8 cellular contexts compared by ENCODE assay signal in genomic region chr1:184974086-184974836, GRCh38. TPM values are rescaled to one million over a fixed set of nuclear protein-coding genes. Genes with fewer than 3 reads are reported as not detected.
DNase-seq lines count a peak whose midpoint lies in the region; ATAC-seq and TF ChIP-seq lines count a peak whose summit lies in the region.

NIBAN1 (minus strand) TSS chr1:184974508; CDS start chr1:184974356, 152 bp downstream.

- 0 to 2% (median 1%) methylated on average over 18 to 66 of the region's 66 CpGs for WGBS in adrenal gland, 4 donors

- ATAC-seq in GM21447 (IDR thresholded peaks at IDR 0.05; ENCODE audit: unreplicated experiment): peak; percentile 49

- H3K9ac ChIP-seq in HUES48 (ENCODE audit: low read depth, low read length): peak within 1 kb of the TSS; percentile 80
- H3K9ac ChIP-seq in skeletal muscle tissue (ENCODE audit: low read depth in 1 of 3, low read length in 3 of 3): peak within 1 kb of the TSS; percentile 77 to 86 (median 82)

- H3K36me3 ChIP-seq in HUES48 (ENCODE audit: control insufficient read depth, insufficient read depth, low read length) (no peaks in the 10 kb centered on the region), adrenal gland (replicated peaks in 1 of 2) (no peaks in the 10 kb centered on the region), skeletal muscle tissue (ENCODE audit: control insufficient read depth in 3 of 3, insufficient read depth in 3 of 3, low read length in 3 of 3) (no peaks in the 10 kb centered on the region)

- H3K4me3 ChIP-seq in HUES48 (ENCODE audit: low read depth, low read length) (peak within 1 kb of the TSS; percentile 86), adrenal gland (peak within 1 kb of the TSS; percentile 5 to 81 (median 48)), iPS-11a (ENCODE audit: low read depth, low read length) (peak within 1 kb of the TSS; percentile 75), skeletal muscle tissue (ENCODE audit: low read length in 3 of 3) (peak within 1 kb of the TSS; percentile 78 to 88 (median 81))

- H3K9me3 ChIP-seq in HUES48 (ENCODE audit: control insufficient read depth, insufficient read depth, low read length) (no peaks in the 10 kb centered on the region), adrenal gland (replicated peaks in 1 of 3) (no peaks in the 10 kb centered on the region), skeletal muscle tissue (ENCODE audit: control insufficient read depth in 3 of 3, low read length in 3 of 3) (no peaks in the 10 kb centered on the region)

- intact Hi-C loops in adrenal gland (cut with DNase I): no loop called here

- no peak for TF ChIP-seq CTCF in adrenal gland (IDR thresholded peaks at IDR 0.05)

- H3K27me3 ChIP-seq in HUES48 (ENCODE audit: control insufficient read depth, insufficient read depth, low read length) (peaks cover 43% of the 10 kb centered on the region), adrenal gland (no peaks in the 10 kb centered on the region), skeletal muscle tissue (ENCODE audit: control insufficient read depth in 3 of 3, insufficient read depth in 3 of 3, low read length in 3 of 3) (peaks cover 0 to 3% (median 0%) of the 10 kb centered on the region in 3 donors)

- H3K4me1 ChIP-seq in HUES48 (ENCODE audit: control insufficient read depth, insufficient read depth, low read length): peaks cover 12% of the 10 kb centered on the region
- peaks cover 0 to 7% of the 10 kb centered on the region in 2 donors for H3K4me1 ChIP-seq in adrenal gland (replicated peaks in 1 of 2)
- peaks cover 0 to 18% (median 12%) of the 10 kb centered on the region in 3 donors for H3K4me1 ChIP-seq in skeletal muscle tissue (ENCODE audit: control insufficient read depth in 3 of 3, insufficient read depth in 3 of 3, low read length in 3 of 3)

- H3K27ac ChIP-seq in HUES48 (ENCODE audit: low read depth, low read length): peak within 1 kb of the TSS; percentile 58
- peak within 1 kb of the TSS in 4 of 5 donors; percentile 14 to 77 (median 52) for H3K27ac ChIP-seq in adrenal gland
- peak within 1 kb of the TSS; percentile 82 for H3K27ac ChIP-seq in skeletal muscle tissue (ENCODE audit: low read depth, low read length)

- TF ChIP-seq POLR2A in adrenal gland (IDR thresholded peaks at IDR 0.05): peak in 1 of 2 donors; percentile 56

- DNase-seq in Daoy (ENCODE audit: low read depth) (peak; percentile 77), T-helper 1 cell (peak; percentile 42 to 83 (median 58)), adrenal gland (peak; percentile 32 to 72 (median 53)), middle frontal gyrus (ENCODE audit: extremely low spot score, low spot score) (no peak)

RNA-seq across cellular contexts. Expression of gene NIBAN1, which starts in this region (rescaled TPM):
- 15.4 and 17.4 TPM in 2 replicates for total RNA-seq in Daoy (2014; rRNA removed; shearing (Covaris generic))
- 10 to 100 TPM in 6 of 8 donors, 1 to 10 TPM in 2; 5.3 to 30.6 (median 19.9) TPM for total RNA-seq in adrenal gland
- polyA plus RNA-seq in adrenal gland: 1 to 10 TPM; 3.8 to 7.2 (median 5.8) TPM
- 68.4 TPM for total RNA-seq in skeletal muscle tissue
